Comparison of ENCODE assay signal across 21 cellular contexts in the genomic region with DNA sequence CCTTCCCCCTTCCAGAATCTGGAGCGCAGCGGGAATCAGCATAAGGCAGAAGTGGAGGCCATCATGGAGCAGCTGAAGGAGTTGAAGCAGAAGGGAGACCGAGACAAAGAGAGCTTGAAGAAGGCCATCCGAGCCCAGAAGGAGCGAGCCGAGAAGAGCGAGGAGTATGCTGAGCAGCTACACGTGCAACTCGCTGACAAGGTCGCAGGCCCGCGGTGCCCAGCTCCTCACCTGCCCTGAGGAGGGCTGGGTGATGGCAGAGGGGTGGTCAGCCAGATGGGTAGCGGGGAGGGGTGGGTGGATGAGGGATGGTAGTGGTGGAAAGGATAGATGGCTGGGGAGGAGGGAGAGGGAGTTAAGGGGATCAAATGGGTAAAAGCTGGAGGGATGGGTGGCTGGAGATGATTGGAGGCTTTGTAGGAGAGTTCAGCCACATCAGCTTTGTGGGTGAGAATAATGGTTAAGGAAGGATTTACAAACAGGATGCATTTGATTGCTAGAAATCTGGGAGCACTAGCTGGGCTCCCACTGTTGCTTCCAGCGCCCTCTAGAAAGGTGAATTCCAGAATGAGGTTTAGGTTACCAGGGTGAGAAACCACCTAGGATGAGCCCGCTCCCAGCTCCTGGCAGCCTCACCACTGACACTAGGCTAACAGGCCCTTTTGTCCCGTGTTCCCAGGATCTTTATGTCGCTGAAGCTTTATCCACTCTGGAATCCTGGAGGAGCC.
"Had no signal": no experiment of that assay in that cellular context is flagged by ENCODE, and none has a peak within 500 bp of the region (broad histone marks: within the 10 kb centered on the region; RNA-seq: fewer than 3 reads in every experiment).

No MANE protein-coding gene starts in this region.

- H3K4me3 ChIP-seq: esophagus muscularis mucosa, prostate gland, stomach, suprapubic skin, tibial nerve had no signal

- H3K9me3 Mint-ChIP-seq: activated naive CD8-positive, alpha-beta T cell treated with anti-CD3 and anti-CD28 coated beads, Interleukin-2, amount 50 U/mL, for 24 hours; activated T-cell treated with anti-CD3 and anti-CD28 coated beads, Interleukin-2, amount 50 U/mL, for 4 hours; effector memory CD8-positive, alpha-beta T cell; nephron; T-cell had no signal

- H3K4me1 Mint-ChIP-seq: activated naive CD8-positive, alpha-beta T cell treated with anti-CD3 and anti-CD28 coated beads, Interleukin-2, amount 50 U/mL, for 24 hours; nephron; T-cell had no signal

- H3K4me3 Mint-ChIP-seq: activated naive CD8-positive, alpha-beta T cell treated with anti-CD3 and anti-CD28 coated beads, Interleukin-2, amount 50 U/mL, for 24 hours; activated T-cell treated with anti-CD3 and anti-CD28 coated beads, Interleukin-2, amount 50 U/mL, for 4 hours; effector memory CD8-positive, alpha-beta T cell; nephron; T-cell had no signal

- ATAC-seq: activated naive CD8-positive, alpha-beta T cell treated with anti-CD3 and anti-CD28 coated beads, Interleukin-2, amount 50 U/mL, for 24 hours; activated T-cell treated with anti-CD3 and anti-CD28 coated beads, Interleukin-2, amount 50 U/mL, for 4 hours; effector memory CD8-positive, alpha-beta T cell; left cardiac atrium; T-cell had no signal

- H3K27ac ChIP-seq: esophagus muscularis mucosa, prostate gland, stomach, suprapubic skin, tibial nerve had no signal

- H3K27me3 ChIP-seq: esophagus muscularis mucosa, stomach, suprapubic skin, tibial nerve had no signal

- H3K27me3 Mint-ChIP-seq: activated naive CD8-positive, alpha-beta T cell treated with anti-CD3 and anti-CD28 coated beads, Interleukin-2, amount 50 U/mL, for 24 hours; effector memory CD8-positive, alpha-beta T cell; T-cell had no signal

- DNase-seq: activated CD4-positive, alpha-beta T cell treated with anti-CD3 and anti-CD28 coated beads, Interleukin-2, amount 50 U/mL, for 48 hours; activated CD8-positive, alpha-beta memory T cell treated with anti-CD3 and anti-CD28 coated beads, Interleukin-2, amount 50 U/mL, for 48 hours; activated effector memory CD4-positive, alpha-beta T cell treated with Interleukin-2 at 50 U/mL for 16 hours; activated naive CD4-positive, alpha-beta T cell treated with anti-CD3 and anti-CD28 coated beads, Interleukin-2, amount 50 U/mL, for 16 hours; activated naive CD8-positive, alpha-beta T cell treated with anti-CD3 and anti-CD28 coated beads, Interleukin-2, amount 50 U/mL, for 24 hours; activated T-cell treated with anti-CD3 and anti-CD28 coated beads, Interleukin-2, amount 50 U/mL, for 4 hours; dermis blood vessel endothelial cell; effector memory CD8-positive, alpha-beta T cell; glutamatergic neuron; hippocampal formation; left cardiac atrium; mesenchymal stem cell; stimulated activated CD4-positive, alpha-beta T cell treated with anti-CD3 and anti-CD28 coated beads, Interleukin-2, amount 100 ng/mL, for 48 hours; stomach; T-cell; T-helper 9 cell had no signal

- H3K9me3 ChIP-seq: esophagus muscularis mucosa, prostate gland, stomach, suprapubic skin, tibial nerve had no signal

- H3K27ac Mint-ChIP-seq: activated naive CD8-positive, alpha-beta T cell treated with anti-CD3 and anti-CD28 coated beads, Interleukin-2, amount 50 U/mL, for 24 hours; nephron; T-cell had no signal

- H3K4me1 ChIP-seq: esophagus muscularis mucosa, prostate gland, stomach, suprapubic skin, tibial nerve had no signal

- H3K36me3 ChIP-seq: prostate gland had no signal
